ENCODE assay signal across 9 cellular contexts in genomic region chr4:112516076-112516385, GRCh38. TPM values are rescaled to one million over a fixed set of nuclear protein-coding genes. Genes with fewer than 3 reads are reported as not detected.
DNase-seq lines count a peak whose midpoint lies in the region; ATAC-seq and TF ChIP-seq lines count a peak whose summit lies in the region.
"Had no signal": no experiment of that assay in that cellular context is flagged by ENCODE, and none has a peak within 500 bp of the region (broad histone marks: within the 10 kb centered on the region; RNA-seq: fewer than 3 reads in every experiment).

Gene NEUROG2, minus strand, starts transcription at chr4:112516180. Its CDS starts 705 bp downstream, at chr4:112515475.

- no peaks in the 10 kb centered on the region for H3K36me3 ChIP-seq in suprapubic skin

- H3K27ac Mint-ChIP-seq in activated T-helper 2 cell treated with anti-CD3 and anti-CD28 coated beads, Interferon-gamma antibody, Interleukin-2, Interleukin-4, amounts not matched to agents 10 μg/mL and 5 μg/mL and 100 μg/mL, durations not matched to agents 14 hours and 24 hours and 36 hours: peak within 1 kb of the TSS; percentile 56
- peak within 1 kb of the TSS in 1 of 6 donors; percentile 64 for H3K27ac Mint-ChIP-seq in immature natural killer cell

- peak within 1 kb of the TSS; percentile 64 for H3K4me3 ChIP-seq in suprapubic skin

- no peaks in the 10 kb centered on the region for H3K9me3 ChIP-seq in suprapubic skin

- no peak for TF ChIP-seq CTCF in suprapubic skin (IDR thresholded peaks at IDR 0.05)

- H3K4me3 Mint-ChIP-seq in activated T-helper 2 cell treated with anti-CD3 and anti-CD28 coated beads, Interferon-gamma antibody, Interleukin-2, Interleukin-4, amounts not matched to agents 10 μg/mL and 5 μg/mL and 100 μg/mL, durations not matched to agents 14 hours and 24 hours and 36 hours (ENCODE audit: low read depth): peak within 1 kb of the TSS; percentile 88
- peak within 1 kb of the TSS; percentile 77 to 88 (median 78) for H3K4me3 Mint-ChIP-seq in immature natural killer cell

- peaks cover 52% of the 10 kb centered on the region for H3K4me1 Mint-ChIP-seq in activated T-helper 2 cell treated with anti-CD3 and anti-CD28 coated beads, Interferon-gamma antibody, Interleukin-2, Interleukin-4, amounts not matched to agents 10 μg/mL and 5 μg/mL and 100 μg/mL, durations not matched to agents 14 hours and 24 hours and 36 hours (ENCODE audit: low read depth)
- H3K4me1 Mint-ChIP-seq in immature natural killer cell: peaks cover 35 to 60% of the 10 kb centered on the region in 2 donors

- DNase-seq in NCI-H1694 treated with DMSO at 0.1 percent for 48 hours (lab: John Stamatoyannopoulos, UW) (peak; percentile 31), NCI-H1694 (lab: John Stamatoyannopoulos, UW) (no peak), immature natural killer cell (no peak), suprapubic skin (ENCODE audit: low spot score in 2 of 2) (no peak), islet precursor cell (no peak)
- DNase-seq in activated T-helper 2 cell treated with anti-CD3 and anti-CD28 coated beads, Interferon-gamma antibody, Interleukin-2, Interleukin-4, amounts not matched to agents 10 μg/mL and 5 μg/mL and 100 μg/mL, durations not matched to agents 14 hours and 24 hours and 36 hours (ENCODE audit: low spot score): no peak

- H3K27me3 ChIP-seq in suprapubic skin: peaks cover 100% of the 10 kb centered on the region

- no peaks in the 10 kb centered on the region for H3K36me3 Mint-ChIP-seq in activated T-helper 2 cell treated with anti-CD3 and anti-CD28 coated beads, Interferon-gamma antibody, Interleukin-2, Interleukin-4, amounts not matched to agents 10 μg/mL and 5 μg/mL and 100 μg/mL, durations not matched to agents 14 hours and 24 hours and 36 hours (ENCODE audit: low read depth)
- H3K36me3 Mint-ChIP-seq in immature natural killer cell: no peaks in the 10 kb centered on the region

- no peak for TF ChIP-seq EP300 in suprapubic skin (IDR thresholded peaks at IDR 0.05)

- 2% methylated on average over 8 of the region's 13 CpGs for WGBS in suprapubic skin

- H3K9me3 Mint-ChIP-seq in activated T-helper 2 cell treated with anti-CD3 and anti-CD28 coated beads, Interferon-gamma antibody, Interleukin-2, Interleukin-4, amounts not matched to agents 10 μg/mL and 5 μg/mL and 100 μg/mL, durations not matched to agents 14 hours and 24 hours and 36 hours: no peaks in the 10 kb centered on the region
- peaks cover 0 to 14% (median 2%) of the 10 kb centered on the region in 6 donors for H3K9me3 Mint-ChIP-seq in immature natural killer cell

- ATAC-seq in HG02763 (IDR thresholded peaks at IDR 0.05; ENCODE audit: unreplicated experiment) (no peak), GM18519 (IDR thresholded peaks at IDR 0.05; ENCODE audit: low FRiP score, unreplicated experiment) (no peak)

- intact Hi-C loops in activated T-helper 2 cell treated with anti-CD3 and anti-CD28 coated beads, Interferon-gamma antibody, Interleukin-2, Interleukin-4, amounts not matched to agents 10 μg/mL and 5 μg/mL and 100 μg/mL, durations not matched to agents 14 hours and 24 hours and 36 hours (cut with micrococcal nuclease): loop anchor here (5.0 kb wide), 2 partner anchors 229 to 284 kb away; partner anchors contain the start of genes AP1AR and TIFA

- no peak for TF ChIP-seq POLR2A in suprapubic skin (IDR thresholded peaks at IDR 0.05)

- peaks cover 88% of the 10 kb centered on the region for H3K27me3 Mint-ChIP-seq in activated T-helper 2 cell treated with anti-CD3 and anti-CD28 coated beads, Interferon-gamma antibody, Interleukin-2, Interleukin-4, amounts not matched to agents 10 μg/mL and 5 μg/mL and 100 μg/mL, durations not matched to agents 14 hours and 24 hours and 36 hours (ENCODE audit: low read depth)
- peaks cover 43 to 51% (median 46%) of the 10 kb centered on the region in 3 donors for H3K27me3 Mint-ChIP-seq in immature natural killer cell (ENCODE audit: low read depth in 3 of 3)

- no peak within 1 kb of the TSS for H3K27ac ChIP-seq in suprapubic skin

- H3K4me1 ChIP-seq in suprapubic skin: peaks cover 52% of the 10 kb centered on the region

RNA-seq across cellular contexts. Expression of gene NEUROG2, which starts in this region (rescaled TPM):
- total RNA-seq in activated T-helper 2 cell treated with anti-CD3 and anti-CD28 coated beads, Interferon-gamma antibody, Interleukin-2, Interleukin-4, amounts not matched to agents 10 μg/mL and 5 μg/mL and 100 μg/mL, durations not matched to agents 14 hours and 24 hours and 36 hours: not detected in 2 replicates
- not detected for polyA plus RNA-seq in immature natural killer cell
- total RNA-seq in suprapubic skin: not detected
- polyA plus RNA-seq: adipose tissue had no signal
